Comparison of ENCODE assay signal across 23 cellular contexts in genomic region chr5:171534009-171534895, GRCh38.
DNase-seq lines count a peak whose midpoint lies in the region; ATAC-seq, FAIRE-seq and TF ChIP-seq lines count a peak whose summit lies in the region.
"Had no signal": no experiment of that assay in that cellular context is flagged by ENCODE, and none has a peak within 500 bp of the region (broad histone marks: within the 10 kb centered on the region; RNA-seq: fewer than 3 reads in every experiment).

No MANE protein-coding gene starts in this region.

- ATAC-seq in HG03457 (IDR thresholded peaks at IDR 0.05; ENCODE audit: unreplicated experiment) (no peak), GM19455 (IDR thresholded peaks at IDR 0.05; ENCODE audit: unreplicated experiment) (no peak)
- ATAC-seq: gastrocnemius medialis had no signal

- H3K9me3 ChIP-seq in SJCRH30 (replicated peaks), result no peaks in the 10 kb centered on the region
- H3K9me3 ChIP-seq: gastrocnemius medialis, thoracic aorta had no signal

- H3K27ac ChIP-seq in SJCRH30, result peak overlapping the region; percentile 24
- H3K27ac ChIP-seq: 22Rv1, gastrocnemius medialis, GM23248, thoracic aorta had no signal

- H3K36me3 ChIP-seq in SJCRH30, result no peaks in the 10 kb centered on the region
- H3K36me3 ChIP-seq: gastrocnemius medialis, thoracic aorta had no signal

- no peaks in the 10 kb centered on the region for H3K27me3 ChIP-seq in SJCRH30
- H3K27me3 ChIP-seq: gastrocnemius medialis had no signal

- DNase-seq in NCI-H82 (lab: John Stamatoyannopoulos, UW), result peak; percentile 1
- no peak for DNase-seq in NCI-H82 treated with DMSO at 0.1 percent for 48 hours (lab: John Stamatoyannopoulos, UW; ENCODE audit: unreplicated experiment)
- peak; percentile 30 for DNase-seq in A172 (ENCODE audit: low spot score)
- DNase-seq in SJCRH30, result peak; percentile 25 to 55
- peak; percentile 89 for DNase-seq in islet precursor cell
- no peak for DNase-seq in GM12891 (ENCODE audit: insufficient read length, low spot score)
- DNase-seq: activated CD4-positive, CD25-positive, alpha-beta regulatory T cell; amygdala; CD4-positive, CD25-positive, alpha-beta regulatory T cell; DND-41; gastrocnemius medialis; GM23248; MM.1S; NCI-H2107; posterior cingulate gyrus; RPMI8226 had no signal

- TF ChIP-seq POLR2A in GM12891 (IDR thresholded peaks at IDR 0.05; ENCODE audit: low read depth, low read length), result no peak

- FAIRE-seq in GM12891 (lab: Jason Lieb, UNC), result no peak
- FAIRE-seq: colon, endothelial cell of umbilical vein, HTR-8/SVneo had no signal

- H3K4me1 ChIP-seq in SJCRH30, result peaks cover 19% of the 10 kb centered on the region

- H3K4me3 ChIP-seq in SJCRH30, result no peak overlapping the region
- H3K4me3 ChIP-seq: gastrocnemius medialis, GM23248, thoracic aorta had no signal

TF ChIP-seq in GM12891, 5 proteins besides CTCF, POLR2A, EP300 and RAD21:
- TF ChIP-seq TAF1 (IDR thresholded peaks at IDR 0.05; ENCODE audit: low read depth, low read length), result no peak
- no peak for TF ChIP-seq POLR2AphosphoS5 (IDR thresholded peaks at IDR 0.05; ENCODE audit: low read depth, low read length)
- TF ChIP-seq POU2F2 (IDR thresholded peaks at IDR 0.05; ENCODE audit: low read depth, low read length), result no peak
- no peak for TF ChIP-seq SPI1 (IDR thresholded peaks at IDR 0.05; ENCODE audit: low read depth, low read length)
- no peak for TF ChIP-seq PAX5 (IDR thresholded peaks at IDR 0.05; ENCODE audit: insufficient read depth, low read length, severe bottlenecking)

Comparison
In these comparisons a context has a peak if more than half of its experiments do, and no peak if none do; other contexts are left out.
1. DNase-seq: peak in NCI-H82 (single experiment), A172 (single experiment), SJCRH30 (2 of 2) and islet precursor cell (single experiment); none in NCI-H82 treated with DMSO at 0.1 percent for 48 hours (single experiment) and GM12891 (single experiment).